In genomic region chr12:3117628-3118027, GRCh38 we compare ENCODE assay signal across 10 cellular contexts. TPM values are rescaled to one million over a fixed set of nuclear protein-coding genes. Genes with fewer than 3 reads are reported as not detected.
DNase-seq lines count a peak whose midpoint lies in the region; ATAC-seq, FAIRE-seq and TF ChIP-seq lines count a peak whose summit lies in the region.
"Had no signal": no experiment of that assay in that cellular context is flagged by ENCODE, and none has a peak within 500 bp of the region (broad histone marks: within the 10 kb centered on the region; RNA-seq: fewer than 3 reads in every experiment).

No MANE protein-coding gene starts in this region.

- H3K79me2 ChIP-seq in keratinocyte (ENCODE audit: control insufficient read depth, insufficient read depth, low read length): peaks cover 3% of the 10 kb centered on the region

- H3K36me3 ChIP-seq in keratinocyte (ENCODE audit: control insufficient read depth in 2 of 2, extremely low read depth in 1 of 2, insufficient read depth in 2 of 2, low read length in 2 of 2) (peaks cover 0 to 5% of the 10 kb centered on the region in 2 experiments), transverse colon (no peaks in the 10 kb centered on the region)

- H3K4me1 ChIP-seq in keratinocyte (ENCODE audit: control insufficient read depth, extremely low read depth, insufficient read depth, low read length) (peaks cover 51% of the 10 kb centered on the region), transverse colon (peaks cover 0 to 7% (median 5%) of the 10 kb centered on the region in 4 donors)

- intact Hi-C loops in transverse colon (cut with DNase I; ENCODE audit: low total_unique reads): no loop called here
- intact Hi-C loops in activated naive CD4-positive, alpha-beta T cell treated with anti-CD3 and anti-CD28 coated beads for 36 hours (cut with micrococcal nuclease): no loop called here

- no peak for TF ChIP-seq CTCF in keratinocyte (optimal IDR thresholded peaks at IDR 0.05 in 1 of 3, IDR thresholded peaks at IDR 0.05 in 1 of 3, conservative IDR thresholded peaks at IDR 0.05 in 1 of 3; ENCODE audit: extremely low read depth in 1 of 3, insufficient read depth in 2 of 3, low read length in 3 of 3)
- no peak for TF ChIP-seq CTCF in transverse colon (IDR thresholded peaks at IDR 0.05)
- TF ChIP-seq CTCF in WTC11 (IDR thresholded peaks at IDR 0.05): no peak

- H3K27me3 ChIP-seq in keratinocyte (ENCODE audit: control insufficient read depth, extremely low read depth, insufficient read depth, low read length) (no peaks in the 10 kb centered on the region), transverse colon (no peaks in the 10 kb centered on the region)

- H3K27me3 Mint-ChIP-seq in activated naive CD4-positive, alpha-beta T cell treated with anti-CD3 and anti-CD28 coated beads for 36 hours (ENCODE audit: low read depth): peaks cover 6% of the 10 kb centered on the region
- no peaks in the 10 kb centered on the region; the same call in 1 of the 2 replicates for H3K27me3 Mint-ChIP-seq in WTC11 (ENCODE audit: low read depth)

- H2AFZ ChIP-seq in keratinocyte (ENCODE audit: control insufficient read depth, low read length): no peak overlapping the region

- WGBS in transverse colon (ENCODE audit: low coverage in 1 of 2), 2 donors: 87% methylated on average over 3 of the region's 3 CpGs; no CpG with 5 or more reads in 1 of the 2 donors

- ATAC-seq in GM18909 (IDR thresholded peaks at IDR 0.05; ENCODE audit: poor library complexity, unreplicated experiment) (no peak), WTC11 (no peak)
- ATAC-seq: stimulated activated naive CD8-positive, alpha-beta T cell treated with anti-CD3 and anti-CD28 coated beads, Interleukin-15, amount 100 ng/mL, for 72 hours had no signal

- peak; percentile 70 for FAIRE-seq in keratinocyte (lab: Jason Lieb, UNC)

- no peak overlapping the region for H3K27ac Mint-ChIP-seq in activated naive CD4-positive, alpha-beta T cell treated with anti-CD3 and anti-CD28 coated beads for 36 hours
- H3K27ac Mint-ChIP-seq in WTC11: no peak overlapping the region
- H3K27ac Mint-ChIP-seq: stimulated activated naive CD8-positive, alpha-beta T cell treated with anti-CD3 and anti-CD28 coated beads, Interleukin-15, amount 100 ng/mL, for 72 hours had no signal

- POLR2A ChIA-PET in WTC11 (lab: Charles Lee): no interaction called here

- TF ChIP-seq POLR2A in transverse colon (IDR thresholded peaks at IDR 0.05): no peak

- in situ Hi-C loops in transverse colon (cut with MboI; ENCODE audit: low pct_ligation_motif_present in 1 of 4, low pct_unique_long_range_greater_than_20kb in 1 of 4, low sequenced_read_pairs in 3 of 4): no loop called here

- dilution Hi-C loops in keratinocyte (cut with MboI; ENCODE audit: extremely low pct_ligation_motif_present, low sequenced_read_pairs): no loop called here

- H3K36me3 Mint-ChIP-seq in activated naive CD4-positive, alpha-beta T cell treated with anti-CD3 and anti-CD28 coated beads for 36 hours (ENCODE audit: low read depth): no peaks in the 10 kb centered on the region
- no peaks in the 10 kb centered on the region for H3K36me3 Mint-ChIP-seq in WTC11

- peaks cover 12% of the 10 kb centered on the region for H3K4me1 Mint-ChIP-seq in activated naive CD4-positive, alpha-beta T cell treated with anti-CD3 and anti-CD28 coated beads for 36 hours (ENCODE audit: low read depth)
- H3K4me1 Mint-ChIP-seq in WTC11: peaks cover 16% of the 10 kb centered on the region

- H3K4me3 ChIP-seq in keratinocyte (ENCODE audit: control insufficient read depth in 2 of 3, extremely low read depth in 1 of 3, insufficient read depth in 2 of 3, low read depth in 1 of 3, low read length in 3 of 3): peak overlapping the region in 1 of 3 experiments; percentile 38
- no peak overlapping the region for H3K4me3 ChIP-seq in transverse colon

- TF ChIP-seq EP300 in transverse colon (IDR thresholded peaks at IDR 0.05; ENCODE audit: low read depth): no peak

- no peaks in the 10 kb centered on the region for H3K9me3 Mint-ChIP-seq in activated naive CD4-positive, alpha-beta T cell treated with anti-CD3 and anti-CD28 coated beads for 36 hours
- no peaks in the 10 kb centered on the region for H3K9me3 Mint-ChIP-seq in WTC11
- H3K9me3 Mint-ChIP-seq: stimulated activated naive CD8-positive, alpha-beta T cell treated with anti-CD3 and anti-CD28 coated beads, Interleukin-15, amount 100 ng/mL, for 72 hours had no signal

- H3K9ac ChIP-seq in keratinocyte (ENCODE audit: control insufficient read depth, extremely low read depth, insufficient read depth, low read length): peak overlapping the region; percentile 58

- H3K4me2 ChIP-seq in keratinocyte (ENCODE audit: control insufficient read depth, extremely low read depth, insufficient read depth, low read depth, low read length): peak overlapping the region; percentile 67

- CTCF ChIA-PET in activated naive CD4-positive, alpha-beta T cell treated with anti-CD3 and anti-CD28 coated beads for 36 hours (lab: Charles Lee): no interaction called here
- CTCF ChIA-PET in WTC11 (lab: Charles Lee): interaction anchor here (1.4 to 2.4 kb wide), 2 partner anchors 44 to 90 kb away, joined by 5 to 9 read pairs; no protein-coding TSS in a partner anchor

- H3K9me3 ChIP-seq in keratinocyte (ENCODE audit: control insufficient read depth, low read depth, low read length) (no peaks in the 10 kb centered on the region), transverse colon (no peaks in the 10 kb centered on the region)

- no peaks in the 10 kb centered on the region for H4K20me1 ChIP-seq in keratinocyte (ENCODE audit: control insufficient read depth, extremely low read depth, insufficient read depth, low read length)

- H3K27ac ChIP-seq in keratinocyte (ENCODE audit: control insufficient read depth, insufficient read depth, low read length) (peak overlapping the region; percentile 86), transverse colon (peak overlapping the region in 3 of 4 donors; percentile 14 to 41 (median 17))

- H3K9me1 ChIP-seq in keratinocyte (ENCODE audit: control insufficient read depth, extremely low read depth, insufficient read depth, low read length): no peaks in the 10 kb centered on the region

- DNase-seq in HT1080 (ENCODE audit: low read depth): peak; percentile 96
- DNase-seq in astrocyte of the hippocampus (ENCODE audit: low read depth, low spot score): peak; percentile 95
- no peak for DNase-seq in keratinocyte (ENCODE audit: low read depth, low spot score)
- DNase-seq in transverse colon: no peak
- no peak for DNase-seq in activated naive CD4-positive, alpha-beta T cell treated with anti-CD3 and anti-CD28 coated beads for 36 hours
- DNase-seq in WTC11 (ENCODE audit: low spot score): no peak
- DNase-seq: activated CD8-positive, alpha-beta memory T cell treated with anti-CD3 and anti-CD28 coated beads for 24 hours; central memory CD4-positive, alpha-beta T cell; stimulated activated naive CD8-positive, alpha-beta T cell treated with anti-CD3 and anti-CD28 coated beads, Interleukin-15, amount 100 ng/mL, for 72 hours had no signal

- H3K4me3 Mint-ChIP-seq in activated naive CD4-positive, alpha-beta T cell treated with anti-CD3 and anti-CD28 coated beads for 36 hours: no peak overlapping the region
- H3K4me3 Mint-ChIP-seq in WTC11: no peak overlapping the region
- H3K4me3 Mint-ChIP-seq: stimulated activated naive CD8-positive, alpha-beta T cell treated with anti-CD3 and anti-CD28 coated beads, Interleukin-15, amount 100 ng/mL, for 72 hours had no signal

TF ChIP-seq in WTC11, 78 proteins besides CTCF, POLR2A, EP300 and RAD21:
- TF ChIP-seq ARID4B (CRISPR knock-in tag; IDR thresholded peaks at IDR 0.05; ENCODE audit: borderline replicate concordance): no peak

RNA-seq across cellular contexts. Expression of gene TSPAN9, which starts 40.4 kb away (rescaled TPM):
- 18.5 and 21.3 TPM in 2 replicates for total RNA-seq in HT1080 (2014; rRNA removed; shearing (Covaris generic))
- polyA plus RNA-seq in HT1080 (2015; cell fraction: cytosol; rRNA removed): 20.5 and 27.7 TPM in 2 replicates
- 29.4 and 34.3 TPM in 2 replicates for polyA plus RNA-seq in HT1080 (2015; cell fraction: nucleus; rRNA removed)
- polyA plus RNA-seq in keratinocyte: 27.5 to 39.5 TPM (median 36.2 TPM) in 3 replicates
- polyA plus RNA-seq in keratinocyte (2011; ENCODE audit: low read depth): 8.1 TPM
- polyA plus RNA-seq in keratinocyte (2011; cell fraction: cytosol; rRNA removed): 16.4 and 18.7 TPM in 2 replicates
- polyA plus RNA-seq in keratinocyte (2011; cell fraction: nucleus; rRNA removed): 54.8 and 72.2 TPM in 2 replicates
- 9.1 and 32.9 TPM in 2 replicates for polyA plus RNA-seq in keratinocyte (2012; ENCODE audit: low replicate concordance)
- 29.9 to 42.2 TPM (median 33.7 TPM) in 3 replicates for polyA minus RNA-seq in keratinocyte
- 11.1 TPM for polyA minus RNA-seq in keratinocyte (2011; cell fraction: cytosol; rRNA and poly(A)+ RNA removed)
- 25.3 and 39.2 TPM in 2 replicates for polyA minus RNA-seq in keratinocyte (2011; cell fraction: nucleus; rRNA and poly(A)+ RNA removed)
- total RNA-seq in transverse colon (1 to 10 TPM; 4.2 to 9.3 (median 6.1) TPM), WTC11 (2021) (21.8 to 27.6 TPM (median 23.9 TPM) in 3 replicates)
- total RNA-seq in activated naive CD4-positive, alpha-beta T cell treated with anti-CD3 and anti-CD28 coated beads for 36 hours: under 1 TPM; 0.72 to 0.91 TPM

Comparison
In these comparisons a context has a peak if more than half of its experiments do, and no peak if none do; other contexts are left out.
1. DNase-seq: peak in HT1080 (single experiment) and astrocyte of the hippocampus (single experiment); none in keratinocyte (single experiment), transverse colon (single experiment), activated naive CD4-positive, alpha-beta T cell treated with anti-CD3 and anti-CD28 coated beads for 36 hours (single experiment) and WTC11 (single experiment).